21 cellular contexts compared by ENCODE assay signal in the genomic region with DNA sequence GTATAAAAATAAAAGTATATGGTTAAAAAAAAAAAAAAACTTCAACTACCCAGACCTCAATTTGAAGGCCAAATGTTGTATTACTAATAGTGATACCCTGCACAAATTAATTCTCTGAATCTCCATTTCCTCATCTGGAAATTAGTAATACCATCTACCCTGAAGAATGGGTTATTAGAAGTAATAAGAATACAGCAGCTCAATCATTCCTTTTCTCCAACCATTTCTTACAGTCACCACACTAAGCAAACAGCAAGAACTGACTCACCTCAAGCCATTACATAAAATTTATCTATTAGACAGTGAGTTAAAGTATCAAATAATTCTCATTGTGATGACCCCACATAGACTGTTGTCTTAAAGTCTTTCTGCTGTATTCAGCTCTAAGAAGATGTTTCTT.
"Had no signal": no experiment of that assay in that cellular context is flagged by ENCODE, and none has a peak within 500 bp of the region (broad histone marks: within the 10 kb centered on the region; RNA-seq: fewer than 3 reads in every experiment).

No MANE protein-coding gene starts in this region.

- H3K4me1 ChIP-seq: SJCRH30 had no signal

- H3K27ac ChIP-seq: RWPE1, SJCRH30 had no signal

- H3K36me3 ChIP-seq: MG63, SJCRH30 had no signal

- H3K4me3 ChIP-seq: MG63, SJCRH30 had no signal

- DNase-seq: Karpas-422, KG1, MG63, NCI-H1092 treated with DMSO at 0.1 percent for 48 hours, NCI-H1436, NCI-H187, NCI-H2029, NCI-H2081 treated with DMSO at 0.1 percent for 48 hours, NCI-H2171, NCI-H226, NCI-H446, NCI-H510A, NCI-H524 treated with DMSO at 0.1 percent for 48 hours, NCI-H69, NCI-H774, SHP77 treated with DMSO at 0.1 percent for 48 hours, SJCRH30 had no signal

- H3K27me3 ChIP-seq: MG63, SJCRH30 had no signal

- ATAC-seq: Panc1, Right ventricle myocardium inferior, SK-N-SH treated with all-trans-retinoic acid at 6 μM for 48 hours had no signal

- H3K9me3 ChIP-seq: MG63, SJCRH30 had no signal
